8 cellular contexts compared by ENCODE assay signal in genomic region chr22:45435544-45436139, GRCh38. TPM values are rescaled to one million over a fixed set of nuclear protein-coding genes. Genes with fewer than 3 reads are reported as not detected.
DNase-seq lines count a peak whose midpoint lies in the region; ATAC-seq, FAIRE-seq and TF ChIP-seq lines count a peak whose summit lies in the region.

No MANE protein-coding gene starts in this region.

- H3K36me3 Mint-ChIP-seq in HFFc6 (ENCODE audit: low read depth), result no peaks in the 10 kb centered on the region

- FAIRE-seq in endometrium (lab: Jason Lieb, UNC), result peak; percentile 90

- DNase-seq in C1 segment of cervical spinal cord (lab: John Stamatoyannopoulos, UW), result peak in 12 of 14 donors; percentile 16 to 81 (median 58)
- peak; percentile 79 for DNase-seq in HFFc6
- DNase-seq in NOMO-1 (lab: John Stamatoyannopoulos, UW; ENCODE audit: unreplicated experiment in 2 of 2), result peak; percentile 84 to 88
- DNase-seq in activated CD8-positive, alpha-beta memory T cell treated with anti-CD3 and anti-CD28 coated beads for 4 hours (ENCODE audit: low read depth in 2 of 2), result peak; percentile 57 to 60
- DNase-seq in mesendoderm, result peak; percentile 93
- DNase-seq in stimulated activated CD4-positive, alpha-beta T cell treated with anti-CD3 and anti-CD28 coated beads, TNF-alpha, amount 100 ng/mL, for 48 hours (ENCODE audit: low read depth in 3 of 3), result peak; percentile 47 to 71 (median 66)

- no peak overlapping the region for H3K4ac ChIP-seq in mesendoderm (ENCODE audit: low read depth, low read length)

- H3K9me3 Mint-ChIP-seq in HFFc6, result no peaks in the 10 kb centered on the region

- peaks cover 12% of the 10 kb centered on the region for H3K4me1 Mint-ChIP-seq in HFFc6 (ENCODE audit: low read depth)

- H3K18ac ChIP-seq in mesendoderm (ENCODE audit: low read length), result no peak overlapping the region

- H3K56ac ChIP-seq in mesendoderm (ENCODE audit: low read length), result peak overlapping the region; percentile 69

- no peaks in the 10 kb centered on the region for H3K4me1 ChIP-seq in mesendoderm (ENCODE audit: control insufficient read depth, low read depth, low read length)

- H2BK5ac ChIP-seq in mesendoderm (ENCODE audit: low read length), result no peak overlapping the region

- no peak overlapping the region for H3K27ac ChIP-seq in mesendoderm (ENCODE audit: low read depth, low read length)

- H4K5ac ChIP-seq in mesendoderm (ENCODE audit: low read length), result no peak overlapping the region

- H3K27ac Mint-ChIP-seq in HFFc6, result peak overlapping the region; percentile 72

- no peak overlapping the region for H2AK5ac ChIP-seq in mesendoderm (ENCODE audit: low read length)

- H2BK15ac ChIP-seq in mesendoderm (replicated peaks; ENCODE audit: low read depth), result no peak overlapping the region

- no peaks in the 10 kb centered on the region for H3K27me3 ChIP-seq in mesendoderm (ENCODE audit: insufficient read depth, low read length, poor library complexity)

- H3K79me2 ChIP-seq in mesendoderm (ENCODE audit: control insufficient read depth, insufficient read depth, low read length), result no peaks in the 10 kb centered on the region

- H3K27me3 Mint-ChIP-seq in HFFc6 (ENCODE audit: insufficient read depth), result peaks cover 2% of the 10 kb centered on the region

- H3K9ac ChIP-seq in mesendoderm (ENCODE audit: low read length), result peak overlapping the region; percentile 39

- H3K79me1 ChIP-seq in mesendoderm (ENCODE audit: low read length), result no peaks in the 10 kb centered on the region

- peak; percentile 98 for TF ChIP-seq CTCF in HFFc6 (IDR thresholded peaks at IDR 0.05)

- no peak overlapping the region for H4K8ac ChIP-seq in mesendoderm (ENCODE audit: low read depth, low read length)

- no peak for ATAC-seq in GM21576 (IDR thresholded peaks at IDR 0.05; ENCODE audit: unreplicated experiment)

- no peak overlapping the region for H2BK120ac ChIP-seq in mesendoderm (ENCODE audit: low read depth, low read length)

- no peak overlapping the region for H3K23ac ChIP-seq in mesendoderm (ENCODE audit: low read length)

- no peaks in the 10 kb centered on the region for H3K36me3 ChIP-seq in mesendoderm (ENCODE audit: control insufficient read depth, insufficient read depth, low read length)

- WGBS in mesendoderm (ENCODE audit: extremely low coverage, insufficient coverage, low lambda C conversion rate), result no CpG with 5 or more reads among the region's 20 CpGs

- H3K4me2 ChIP-seq in mesendoderm (ENCODE audit: low read length), result no peak overlapping the region

- H3K4me3 ChIP-seq in mesendoderm (ENCODE audit: low read length), result no peak overlapping the region

- H3K4me3 Mint-ChIP-seq in HFFc6, result no peak overlapping the region; the same call in 1 of the 2 replicates

RNA-seq across cellular contexts. Expression of gene RIBC2, which starts 22.1 kb away (rescaled TPM):
- total RNA-seq in HFFc6 (2021; fragmentation: NEBNext Ultra II Directional; extraction: Animal tissue kit (Norgen Biotek cat#: 25700)), result 1 to 10 TPM; 1.0 to 3.7 (median 2.4) TPM
- polyA plus RNA-seq in mesendoderm (2013, experiment 1 of 2), result 0.94 TPM
- 1.1 TPM for polyA plus RNA-seq in mesendoderm (2013, experiment 2 of 2)

RNA-seq across cellular contexts. Expression of gene SMC1B, which starts 22.2 kb away (rescaled TPM):
- under 1 TPM in 1 of 6 experiments, not detected in 5; 0.06 TPM for total RNA-seq in HFFc6 (2021; fragmentation: NEBNext Ultra II Directional; extraction: Animal tissue kit (Norgen Biotek cat#: 25700))
- 0.03 TPM for polyA plus RNA-seq in mesendoderm (2013, experiment 1 of 2)
- 0.06 TPM for polyA plus RNA-seq in mesendoderm (2013, experiment 2 of 2)
